Comparison of ENCODE assay signal across 8 cellular contexts in genomic region chr11:130915556-130916237, GRCh38. TPM values are rescaled to one million over a fixed set of nuclear protein-coding genes. Genes with fewer than 3 reads are reported as not detected.
DNase-seq lines count a peak whose midpoint lies in the region; ATAC-seq and TF ChIP-seq lines count a peak whose summit lies in the region.

No MANE protein-coding gene starts in this region.

- peaks cover 10% of the 10 kb centered on the region for H3K4me1 Mint-ChIP-seq in progenitor cell of endocrine pancreas (ENCODE audit: low read depth)

- ATAC-seq in GM21423 (IDR thresholded peaks at IDR 0.05; ENCODE audit: unreplicated experiment): peak; percentile 0

- peaks cover 0 to 25% (median 0%) of the 10 kb centered on the region in 4 donors for H3K4me1 ChIP-seq in Peyer's patch
- peaks cover 8 to 15% of the 10 kb centered on the region in 2 donors for H3K4me1 ChIP-seq in esophagus (ENCODE audit: control insufficient read depth in 2 of 2, insufficient read depth in 2 of 2, low read length in 1 of 2)

- H3K9me3 ChIP-seq in Peyer's patch (no peaks in the 10 kb centered on the region), esophagus (ENCODE audit: control insufficient read depth in 2 of 2, insufficient read depth in 1 of 2, low read depth in 1 of 2, low read length in 1 of 2) (no peaks in the 10 kb centered on the region)

- H3K27ac ChIP-seq in Peyer's patch (peak overlapping the region; percentile 83 to 89 (median 85)), esophagus (ENCODE audit: low read depth in 2 of 2, low read length in 1 of 2) (peak overlapping the region; percentile 84 to 93)

- H3K36me3 ChIP-seq in Peyer's patch (peaks cover 0 to 15% (median 0%) of the 10 kb centered on the region in 3 donors), esophagus (ENCODE audit: control insufficient read depth in 2 of 2, insufficient read depth in 2 of 2, low read length in 1 of 2) (peaks cover 0 to 8% of the 10 kb centered on the region in 2 donors)

- DNase-seq in AG09309 (ENCODE audit: low read depth) (no peak), Peyer's patch (no peak), progenitor cell of endocrine pancreas (ENCODE audit: low spot score, unreplicated experiment) (peak; percentile 14), SW480 (ENCODE audit: low spot score) (no peak), NCI-H2029 (lab: John Stamatoyannopoulos, UW) (no peak)
- no peak for DNase-seq in activated effector memory CD4-positive, alpha-beta T cell treated with Interleukin-2 at 50 U/mL for 16 hours

- peak overlapping the region; percentile 78 for H3K27ac Mint-ChIP-seq in progenitor cell of endocrine pancreas

- 33 to 43% methylated on average over 23 of the region's 23 CpGs for WGBS in esophagus, 2 donors

- H3K27me3 Mint-ChIP-seq in progenitor cell of endocrine pancreas: peaks cover 31% of the 10 kb centered on the region

- H3K9me3 Mint-ChIP-seq in progenitor cell of endocrine pancreas (ENCODE audit: low read depth): no peaks in the 10 kb centered on the region

- H3K4me3 ChIP-seq in AG09309 (ENCODE audit: control insufficient read depth, low read depth, low read length) (peak overlapping the region; percentile 73), Peyer's patch (peak overlapping the region; percentile 76 to 100 (median 79)), esophagus (ENCODE audit: low read depth in 1 of 2, low read length in 2 of 2) (peak overlapping the region; percentile 96 to 97)

- no peak for TF ChIP-seq POLR2A in Peyer's patch (IDR thresholded peaks at IDR 0.05)

- peak overlapping the region; percentile 80 for H3K4me3 Mint-ChIP-seq in progenitor cell of endocrine pancreas (ENCODE audit: low read depth)

- TF ChIP-seq CTCF in AG09309 (IDR thresholded peaks at IDR 0.05; ENCODE audit: control insufficient read depth, insufficient read depth, low read depth, low read length, missing control alignments) (no peak), Peyer's patch (IDR thresholded peaks at IDR 0.05) (no peak), progenitor cell of endocrine pancreas (IDR thresholded peaks at IDR 0.05; ENCODE audit: unreplicated experiment) (no peak)

- peaks cover 8% of the 10 kb centered on the region for H3K36me3 Mint-ChIP-seq in progenitor cell of endocrine pancreas (ENCODE audit: insufficient read depth)

- H3K27me3 ChIP-seq in Peyer's patch: no peaks in the 10 kb centered on the region
- H3K27me3 ChIP-seq in esophagus (ENCODE audit: control insufficient read depth in 1 of 2, insufficient read depth in 2 of 2, low read length in 2 of 2): no peaks in the 10 kb centered on the region

RNA-seq across cellular contexts. Expression of gene SNX19, which starts 0.6 kb away (rescaled TPM):
- total RNA-seq in Peyer's patch: 100 to 1,000 TPM; 119 to 164 (median 145) TPM
- polyA plus RNA-seq in esophagus: 10 to 100 TPM in 1 of 2 donors, 1 to 10 TPM in 1; 7.6 to 15.8 TPM
- 55.8 and 56.3 TPM in 2 replicates for total RNA-seq in progenitor cell of endocrine pancreas
